ENCODE assay signal across 2 cellular contexts in genomic region chr10:3704565-3705360, GRCh38.
A peak's percentile ranks its signal among the peaks of the same experiment; 100 is the strongest.
TF ChIP-seq lines count a peak whose summit lies in the region.

No MANE protein-coding gene starts in this region.

TF ChIP-seq in GM23338, 12 proteins besides CTCF, POLR2A, EP300 and RAD21 (continued from another document):
- no peak for TF ChIP-seq ZNF331 (CRISPR knock-in tag; IDR thresholded peaks at IDR 0.05; ENCODE audit: low read depth)
- no peak for TF ChIP-seq JUNB (IDR thresholded peaks at IDR 0.05; ENCODE audit: unreplicated experiment)
- TF ChIP-seq POLR2AphosphoS5 (IDR thresholded peaks at IDR 0.05; ENCODE audit: low read depth), result no peak
- no peak for TF ChIP-seq ZNF462 (CRISPR knock-in tag; IDR thresholded peaks at IDR 0.05)
- no peak for TF ChIP-seq STAT1 (IDR thresholded peaks at IDR 0.05; ENCODE audit: unreplicated experiment)
- TF ChIP-seq, protein P1, sequence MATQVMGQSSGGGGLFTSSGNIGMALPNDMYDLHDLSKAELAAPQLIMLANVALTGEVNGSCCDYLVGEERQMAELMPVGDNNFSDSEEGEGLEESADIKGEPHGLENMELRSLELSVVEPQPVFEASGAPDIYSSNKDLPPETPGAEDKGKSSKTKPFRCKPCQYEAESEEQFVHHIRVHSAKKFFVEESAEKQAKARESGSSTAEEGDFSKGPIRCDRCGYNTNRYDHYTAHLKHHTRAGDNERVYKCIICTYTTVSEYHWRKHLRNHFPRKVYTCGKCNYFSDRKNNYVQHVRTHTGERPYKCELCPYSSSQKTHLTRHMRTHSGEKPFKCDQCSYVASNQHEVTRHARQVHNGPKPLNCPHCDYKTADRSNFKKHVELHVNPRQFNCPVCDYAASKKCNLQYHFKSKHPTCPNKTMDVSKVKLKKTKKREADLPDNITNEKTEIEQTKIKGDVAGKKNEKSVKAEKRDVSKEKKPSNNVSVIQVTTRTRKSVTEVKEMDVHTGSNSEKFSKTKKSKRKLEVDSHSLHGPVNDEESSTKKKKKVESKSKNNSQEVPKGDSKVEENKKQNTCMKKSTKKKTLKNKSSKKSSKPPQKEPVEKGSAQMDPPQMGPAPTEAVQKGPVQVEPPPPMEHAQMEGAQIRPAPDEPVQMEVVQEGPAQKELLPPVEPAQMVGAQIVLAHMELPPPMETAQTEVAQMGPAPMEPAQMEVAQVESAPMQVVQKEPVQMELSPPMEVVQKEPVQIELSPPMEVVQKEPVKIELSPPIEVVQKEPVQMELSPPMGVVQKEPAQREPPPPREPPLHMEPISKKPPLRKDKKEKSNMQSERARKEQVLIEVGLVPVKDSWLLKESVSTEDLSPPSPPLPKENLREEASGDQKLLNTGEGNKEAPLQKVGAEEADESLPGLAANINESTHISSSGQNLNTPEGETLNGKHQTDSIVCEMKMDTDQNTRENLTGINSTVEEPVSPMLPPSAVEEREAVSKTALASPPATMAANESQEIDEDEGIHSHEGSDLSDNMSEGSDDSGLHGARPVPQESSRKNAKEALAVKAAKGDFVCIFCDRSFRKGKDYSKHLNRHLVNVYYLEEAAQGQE (IDR thresholded peaks at IDR 0.05; ENCODE audit: unreplicated experiment), result no peak
- no peak for TF ChIP-seq NANOG (IDR thresholded peaks at IDR 0.05; ENCODE audit: borderline replicate concordance)
TF ChIP-seq in GM23338: peak in this region for 0.

TF ChIP-seq in K562, 482 proteins besides CTCF, POLR2A, EP300 and RAD21 (continued from another document and continues in another):
- TF ChIP-seq HINFP (tag; conservative IDR thresholded peaks at IDR 0.05; ENCODE audit: low read depth) (no peak), MEF2A (IDR thresholded peaks at IDR 0.05; ENCODE audit: control insufficient read depth, low read depth, low read length) (peak; percentile 33; the same call in 1 of the 2 replicates), RFX7 (CRISPR knock-in tag; IDR thresholded peaks at IDR 0.05) (no peak), NR2C2 (CRISPR knock-in tag; IDR thresholded peaks at IDR 0.05) (no peak), NR2C2 (tag; IDR thresholded peaks at IDR 0.05) (peak; percentile 30; the same call in 1 of the 2 replicates), HDGF (IDR thresholded peaks at IDR 0.05) (no peak), PHB2 (IDR thresholded peaks at IDR 0.05; ENCODE audit: low read depth) (no peak), FOS (IDR thresholded peaks at IDR 0.05; ENCODE audit: extremely low read depth, insufficient read length) (no peak), ZNF282 (CRISPR knock-in tag; IDR thresholded peaks at IDR 0.05) (no peak), BDP1 (IDR thresholded peaks at IDR 0.05; ENCODE audit: insufficient read depth, insufficient read length) (no peak), KDM5B (IDR thresholded peaks at IDR 0.05; ENCODE audit: insufficient replicate concordance, low read depth, low read length) (no peak), PCBP2 (IDR thresholded peaks at IDR 0.05; ENCODE audit: low read depth, low read length, poor library complexity, severe bottlenecking) (no peak), SPI1 (IDR thresholded peaks at IDR 0.05; ENCODE audit: borderline replicate concordance, low read depth, low read length) (0 out of 2 replicates have a peak, but pooled peaks have one; percentile 17), GTF2A2 (tag; IDR thresholded peaks at IDR 0.05) (no peak), MECOM (CRISPR knock-in tag; IDR thresholded peaks at IDR 0.05) (no peak), ZNF175 (CRISPR knock-in tag; IDR thresholded peaks at IDR 0.05; ENCODE audit: low read depth) (0 out of 2 replicates have a peak, but pooled peaks have one; percentile 44), ZNF589 (CRISPR knock-in tag; IDR thresholded peaks at IDR 0.05; ENCODE audit: low read depth) (peak; percentile 47; the same call in 1 of the 2 replicates), ZBTB12 (CRISPR knock-in tag; IDR thresholded peaks at IDR 0.05) (no peak), CEBPG (CRISPR knock-in tag; IDR thresholded peaks at IDR 0.05) (peak; percentile 45; the same call in 1 of the 2 replicates), CEBPG (tag; conservative IDR thresholded peaks at IDR 0.05 in 1 of 2, IDR thresholded peaks at IDR 0.05 in 1 of 2) (peak in 1 of 2 experiments; percentile 58; a peak in 2 of 4 replicates), GTF2E2 (tag; IDR thresholded peaks at IDR 0.05) (no peak), PKNOX1 (IDR thresholded peaks at IDR 0.05) (peak; percentile 94), PRPF4 (IDR thresholded peaks at IDR 0.05; ENCODE audit: insufficient read depth, low read depth, low read length, poor library complexity, severe bottlenecking) (no peak), RBM22 (IDR thresholded peaks at IDR 0.05; ENCODE audit: low read depth, low read length, poor library complexity, severe bottlenecking) (no peak), MXI1 (IDR thresholded peaks at IDR 0.05; ENCODE audit: low read depth, low read length) (no peak), HLTF (IDR thresholded peaks at IDR 0.05) (no peak), ZNF79 (CRISPR knock-in tag; IDR thresholded peaks at IDR 0.05; ENCODE audit: low read depth) (no peak), ZNF551 (CRISPR knock-in tag; IDR thresholded peaks at IDR 0.05) (no peak), STAT5A (IDR thresholded peaks at IDR 0.05; ENCODE audit: borderline replicate concordance, low read length) (no peak), ELF1 (tag; IDR thresholded peaks at IDR 0.05) (no peak), DACH1 (IDR thresholded peaks at IDR 0.05; ENCODE audit: partially characterized antibody) (no peak), E4F1 (CRISPR knock-in tag; IDR thresholded peaks at IDR 0.05; ENCODE audit: borderline replicate concordance) (no peak), MEIS2 (IDR thresholded peaks at IDR 0.05; ENCODE audit: partially characterized antibody) (peak; percentile 48), FOXK2 (conservative IDR thresholded peaks at IDR 0.05 in 1 of 2, IDR thresholded peaks at IDR 0.05 in 1 of 2; ENCODE audit: low read depth in 2 of 2) (no peak), ZNF174 (CRISPR knock-in tag; IDR thresholded peaks at IDR 0.05) (no peak), YBX1 (IDR thresholded peaks at IDR 0.05) (no peak)
- TF ChIP-seq, protein P2, sequence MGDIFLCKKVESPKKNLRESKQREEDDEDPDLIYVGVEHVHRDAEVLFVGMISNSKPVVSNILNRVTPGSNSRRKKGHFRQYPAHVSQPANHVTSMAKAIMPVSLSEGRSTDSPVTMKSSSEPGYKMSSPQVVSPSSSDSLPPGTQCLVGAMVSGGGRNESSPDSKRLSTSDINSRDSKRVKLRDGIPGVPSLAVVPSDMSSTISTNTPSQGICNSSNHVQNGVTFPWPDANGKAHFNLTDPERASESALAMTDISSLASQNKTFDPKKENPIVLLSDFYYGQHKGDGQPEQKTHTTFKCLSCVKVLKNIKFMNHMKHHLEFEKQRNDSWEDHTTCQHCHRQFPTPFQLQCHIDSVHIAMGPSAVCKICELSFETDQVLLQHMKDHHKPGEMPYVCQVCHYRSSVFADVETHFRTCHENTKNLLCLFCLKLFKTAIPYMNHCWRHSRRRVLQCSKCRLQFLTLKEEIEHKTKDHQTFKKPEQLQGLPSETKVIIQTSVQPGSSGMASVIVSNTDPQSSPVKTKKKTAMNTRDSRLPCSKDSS (IDR thresholded peaks at IDR 0.05; ENCODE audit: low read depth, partially characterized antibody), result no peak
- TF ChIP-seq, protein P3, sequence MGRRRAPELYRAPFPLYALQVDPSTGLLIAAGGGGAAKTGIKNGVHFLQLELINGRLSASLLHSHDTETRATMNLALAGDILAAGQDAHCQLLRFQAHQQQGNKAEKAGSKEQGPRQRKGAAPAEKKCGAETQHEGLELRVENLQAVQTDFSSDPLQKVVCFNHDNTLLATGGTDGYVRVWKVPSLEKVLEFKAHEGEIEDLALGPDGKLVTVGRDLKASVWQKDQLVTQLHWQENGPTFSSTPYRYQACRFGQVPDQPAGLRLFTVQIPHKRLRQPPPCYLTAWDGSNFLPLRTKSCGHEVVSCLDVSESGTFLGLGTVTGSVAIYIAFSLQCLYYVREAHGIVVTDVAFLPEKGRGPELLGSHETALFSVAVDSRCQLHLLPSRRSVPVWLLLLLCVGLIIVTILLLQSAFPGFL (CRISPR knock-in tag; IDR thresholded peaks at IDR 0.05), result no peak
- TF ChIP-seq, protein P4, sequence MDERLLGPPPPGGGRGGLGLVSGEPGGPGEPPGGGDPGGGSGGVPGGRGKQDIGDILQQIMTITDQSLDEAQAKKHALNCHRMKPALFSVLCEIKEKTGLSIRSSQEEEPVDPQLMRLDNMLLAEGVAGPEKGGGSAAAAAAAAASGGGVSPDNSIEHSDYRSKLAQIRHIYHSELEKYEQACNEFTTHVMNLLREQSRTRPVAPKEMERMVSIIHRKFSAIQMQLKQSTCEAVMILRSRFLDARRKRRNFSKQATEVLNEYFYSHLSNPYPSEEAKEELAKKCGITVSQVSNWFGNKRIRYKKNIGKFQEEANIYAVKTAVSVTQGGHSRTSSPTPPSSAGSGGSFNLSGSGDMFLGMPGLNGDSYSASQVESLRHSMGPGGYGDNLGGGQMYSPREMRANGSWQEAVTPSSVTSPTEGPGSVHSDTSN (CRISPR knock-in tag; IDR thresholded peaks at IDR 0.05; ENCODE audit: low read depth), result 0 out of 2 replicates have a peak, but pooled peaks have one; percentile 16
- TF ChIP-seq, protein P4 (tag; conservative IDR thresholded peaks at IDR 0.05; ENCODE audit: low read depth), result no peak
- TF ChIP-seq, protein P5, sequence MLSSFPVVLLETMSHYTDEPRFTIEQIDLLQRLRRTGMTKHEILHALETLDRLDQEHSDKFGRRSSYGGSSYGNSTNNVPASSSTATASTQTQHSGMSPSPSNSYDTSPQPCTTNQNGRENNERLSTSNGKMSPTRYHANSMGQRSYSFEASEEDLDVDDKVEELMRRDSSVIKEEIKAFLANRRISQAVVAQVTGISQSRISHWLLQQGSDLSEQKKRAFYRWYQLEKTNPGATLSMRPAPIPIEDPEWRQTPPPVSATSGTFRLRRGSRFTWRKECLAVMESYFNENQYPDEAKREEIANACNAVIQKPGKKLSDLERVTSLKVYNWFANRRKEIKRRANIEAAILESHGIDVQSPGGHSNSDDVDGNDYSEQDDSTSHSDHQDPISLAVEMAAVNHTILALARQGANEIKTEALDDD (IDR thresholded peaks at IDR 0.05), result peak; percentile 92
- TF ChIP-seq, protein P6, sequence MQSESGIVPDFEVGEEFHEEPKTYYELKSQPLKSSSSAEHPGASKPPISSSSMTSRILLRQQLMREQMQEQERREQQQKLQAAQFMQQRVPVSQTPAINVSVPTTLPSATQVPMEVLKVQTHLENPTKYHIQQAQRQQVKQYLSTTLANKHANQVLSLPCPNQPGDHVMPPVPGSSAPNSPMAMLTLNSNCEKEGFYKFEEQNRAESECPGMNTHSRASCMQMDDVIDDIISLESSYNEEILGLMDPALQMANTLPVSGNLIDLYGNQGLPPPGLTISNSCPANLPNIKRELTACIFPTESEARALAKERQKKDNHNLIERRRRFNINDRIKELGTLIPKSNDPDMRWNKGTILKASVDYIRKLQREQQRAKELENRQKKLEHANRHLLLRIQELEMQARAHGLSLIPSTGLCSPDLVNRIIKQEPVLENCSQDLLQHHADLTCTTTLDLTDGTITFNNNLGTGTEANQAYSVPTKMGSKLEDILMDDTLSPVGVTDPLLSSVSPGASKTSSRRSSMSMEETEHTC (IDR thresholded peaks at IDR 0.05), result no peak
